In the genomic region with DNA sequence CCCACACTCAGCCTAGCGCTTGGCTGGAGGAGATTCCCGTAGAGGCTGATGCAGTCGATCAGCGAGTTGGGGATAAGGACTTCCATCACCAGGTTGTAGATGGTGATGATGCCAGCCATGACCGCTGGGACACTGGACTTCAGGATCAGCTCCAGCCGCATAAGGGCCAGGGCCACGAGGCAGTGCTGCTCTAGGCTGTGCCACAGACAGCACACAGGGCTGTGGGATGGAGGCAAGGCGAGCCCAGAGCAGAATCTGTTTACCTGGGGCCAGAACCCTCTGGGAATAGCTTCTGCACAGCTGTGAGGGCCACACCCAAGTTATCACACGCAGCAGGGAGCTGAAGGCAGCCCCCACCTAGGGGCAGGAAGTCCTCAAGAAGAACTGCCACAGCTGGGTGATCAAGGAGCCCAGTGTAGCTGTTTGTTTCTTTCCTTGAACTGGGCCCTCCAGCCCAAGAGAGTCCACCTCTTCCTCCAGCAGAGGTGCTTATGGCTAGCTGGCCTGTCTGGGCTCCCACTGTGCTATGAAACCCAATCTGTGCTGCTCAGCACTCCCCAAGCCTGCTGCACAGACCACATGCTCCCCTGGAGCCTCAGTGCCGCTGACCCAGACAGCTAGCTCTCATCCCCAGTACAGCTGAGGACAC, we compare ENCODE assay signal across 8 cellular contexts. TPM values are rescaled to one million over a fixed set of nuclear protein-coding genes. Genes with fewer than 3 reads are reported as not detected.
DNase-seq lines count a peak whose midpoint lies in the region; ATAC-seq and TF ChIP-seq lines count a peak whose summit lies in the region.

No MANE protein-coding gene starts in this region.

- peak; percentile 70 for DNase-seq in NAMALWA (ENCODE audit: low spot score)
- no peak for DNase-seq in AG08395 (ENCODE audit: low spot score)
- no peak for DNase-seq in upper lobe of right lung

- peak overlapping the region; percentile 28 to 69 (median 56); a peak in 19 of 22 replicates for H3K9ac ChIP-seq in BLaER1 treated with 17β-estradiol and CSF1 and Interleukin-3, amounts not matched to agents 10 nM and 100 nM
- no peak overlapping the region for H3K9ac ChIP-seq in duodenal mucosa (ENCODE audit: low read depth in 1 of 2, low read length in 2 of 2)

- H3K27me3 ChIP-seq in BLaER1 treated with 17β-estradiol and CSF1 and Interleukin-3, amounts not matched to agents 10 nM and 100 nM: no peaks in the 10 kb centered on the region
- H3K27me3 ChIP-seq in duodenal mucosa (ENCODE audit: control insufficient read depth in 1 of 2, insufficient read depth in 2 of 2, low read length in 2 of 2) (no peaks in the 10 kb centered on the region), upper lobe of right lung (no peaks in the 10 kb centered on the region)

- no peaks in the 10 kb centered on the region for H3K9me3 ChIP-seq in BLaER1 treated with 17β-estradiol and CSF1 and Interleukin-3, amounts not matched to agents 10 nM and 100 nM (replicated peaks in 1 of 11)
- H3K9me3 ChIP-seq in duodenal mucosa (ENCODE audit: control insufficient read depth in 1 of 2, low read length in 2 of 2) (no peaks in the 10 kb centered on the region), upper lobe of right lung (no peaks in the 10 kb centered on the region)

- TF ChIP-seq CTCF in upper lobe of right lung (IDR thresholded peaks at IDR 0.05): no peak

- peaks cover 5 to 54% (median 30%) of the 10 kb centered on the region in 11 experiments; a peak in 16 of 22 replicates for H3K36me3 ChIP-seq in BLaER1 treated with 17β-estradiol and CSF1 and Interleukin-3, amounts not matched to agents 10 nM and 100 nM
- H3K36me3 ChIP-seq in duodenal mucosa (ENCODE audit: control insufficient read depth in 1 of 2, insufficient read depth in 2 of 2, low read length in 2 of 2) (no peaks in the 10 kb centered on the region), upper lobe of right lung (no peaks in the 10 kb centered on the region)

- ATAC-seq in GM19395 (IDR thresholded peaks at IDR 0.05; ENCODE audit: unreplicated experiment) (peak; percentile 63), GM18520 (IDR thresholded peaks at IDR 0.05; ENCODE audit: unreplicated experiment) (no peak), upper lobe of right lung (no peak)

- intact Hi-C loops in upper lobe of right lung (cut with DNase I): no loop called here

- H3K4me3 ChIP-seq in BLaER1 treated with 17β-estradiol and CSF1 and Interleukin-3, amounts not matched to agents 10 nM and 100 nM: peak overlapping the region in 6 of 10 experiments; percentile 10 to 35 (median 20); a peak in 9 of 20 replicates
- H3K4me3 ChIP-seq in duodenal mucosa (ENCODE audit: low read depth in 1 of 2, low read length in 2 of 2) (no peak overlapping the region), upper lobe of right lung (no peak overlapping the region)

- H3K27ac ChIP-seq in BLaER1 treated with 17β-estradiol and CSF1 and Interleukin-3, amounts not matched to agents 10 nM and 100 nM: peak overlapping the region in 10 of 11 experiments; percentile 10 to 76 (median 59); a peak in 19 of 22 replicates
- peak overlapping the region; percentile 14 for H3K27ac ChIP-seq in duodenal mucosa (ENCODE audit: low read depth, low read length)
- H3K27ac ChIP-seq in temporal lobe (ENCODE audit: low read depth, low read length): peak overlapping the region; percentile 95
- H3K27ac ChIP-seq in upper lobe of right lung: no peak overlapping the region

- H4K20me1 ChIP-seq in BLaER1 treated with 17β-estradiol and CSF1 and Interleukin-3, amounts not matched to agents 10 nM and 100 nM: peaks cover 61 to 100% (median 100%) of the 10 kb centered on the region in 11 experiments; a peak in 21 of 22 replicates

- H3K4me1 ChIP-seq in BLaER1 treated with 17β-estradiol and CSF1 and Interleukin-3, amounts not matched to agents 10 nM and 100 nM: peaks cover 97 to 100% (median 98%) of the 10 kb centered on the region in 10 experiments
- peaks cover 28 to 32% of the 10 kb centered on the region in 2 donors for H3K4me1 ChIP-seq in duodenal mucosa (ENCODE audit: control insufficient read depth in 1 of 2, insufficient read depth in 2 of 2, low read length in 2 of 2)
- peaks cover 17% of the 10 kb centered on the region for H3K4me1 ChIP-seq in upper lobe of right lung

- peak overlapping the region; percentile 69 to 99 (median 96) for H3K4me2 ChIP-seq in BLaER1 treated with 17β-estradiol and CSF1 and Interleukin-3, amounts not matched to agents 10 nM and 100 nM

RNA-seq across cellular contexts. Expression of gene SLC2A1, which starts 6.2 kb away (rescaled TPM):
- 44.0 TPM for total RNA-seq in temporal lobe
- total RNA-seq in upper lobe of right lung: 12.9 TPM

Comparison
In these comparisons a context has a peak if more than half of its experiments do, and no peak if none do; other contexts are left out.
1. H3K4me3 ChIP-seq: peak in BLaER1 treated with 17β-estradiol and CSF1 and Interleukin-3, amounts not matched to agents 10 nM and 100 nM (6 of 10); none in duodenal mucosa (0 of 2) and upper lobe of right lung (single experiment).
2. H3K9ac ChIP-seq: peak in BLaER1 treated with 17β-estradiol and CSF1 and Interleukin-3, amounts not matched to agents 10 nM and 100 nM (11 of 11); none in duodenal mucosa (0 of 2).